8 cellular contexts compared by ENCODE assay signal in the genomic region with DNA sequence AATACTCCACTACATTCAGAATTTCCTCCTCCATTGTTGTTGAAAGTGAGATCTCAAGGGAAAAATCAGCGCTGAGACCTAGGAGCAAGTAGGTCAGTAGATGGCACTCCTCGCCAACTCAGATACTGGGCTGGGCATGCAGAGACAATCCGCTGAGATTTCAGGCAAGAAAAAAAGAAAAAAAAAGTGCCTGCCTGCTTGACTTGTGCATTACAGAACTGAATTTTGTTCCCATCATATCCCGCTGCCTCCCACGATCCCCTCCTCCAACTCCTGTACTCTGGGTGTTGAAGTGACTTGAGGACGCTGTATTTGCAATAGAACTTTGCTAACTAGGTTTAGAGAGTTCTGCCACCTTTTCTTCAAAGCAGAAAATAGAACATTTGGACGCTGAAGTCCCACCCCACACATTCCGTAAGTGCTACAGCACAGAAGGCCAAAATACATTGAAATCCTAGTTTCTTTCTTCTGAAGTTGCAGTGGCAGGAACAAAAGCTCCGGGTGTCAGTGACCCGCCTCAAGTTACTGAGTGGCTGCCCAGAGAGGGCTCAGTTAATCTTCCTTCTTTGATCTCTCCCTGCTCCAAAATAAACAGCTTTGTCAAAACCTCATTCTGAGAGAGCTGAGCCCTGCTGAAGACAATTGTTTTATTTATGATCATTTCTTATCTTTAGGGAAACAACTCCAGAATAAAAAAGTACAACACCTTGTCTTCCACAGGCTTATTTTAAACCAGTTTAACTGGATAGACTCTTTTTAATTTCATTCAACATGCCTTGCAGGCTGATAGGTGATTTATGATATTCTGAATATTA.
DNase-seq lines count a peak whose midpoint lies in the region; ATAC-seq lines count a peak whose summit lies in the region.

No MANE protein-coding gene starts in this region.

- ATAC-seq in GM18519 (IDR thresholded peaks at IDR 0.05; ENCODE audit: low FRiP score, unreplicated experiment): peak; percentile 39
- peak; percentile 91 for ATAC-seq in left ventricle myocardium superior
- no peak for ATAC-seq in GM19023 (IDR thresholded peaks at IDR 0.05; ENCODE audit: unreplicated experiment)

- H3K36me3 ChIP-seq in rectal smooth muscle tissue (ENCODE audit: control insufficient read depth, insufficient read depth, low read length): peaks cover 2% of the 10 kb centered on the region

- no peaks in the 10 kb centered on the region for H3K27me3 ChIP-seq in rectal smooth muscle tissue (ENCODE audit: control insufficient read depth, insufficient read depth, low read length)

- intact Hi-C loops in left ventricle myocardium superior (cut with micrococcal nuclease): loop anchor here (2.0 to 10.0 kb wide), 2 partner anchors 268 to 584 kb away; a partner anchor contains a TSS

- H3K27ac ChIP-seq in rectal smooth muscle tissue (ENCODE audit: low read depth, low read length): peak overlapping the region; percentile 33

- DNase-seq in AG08395 (ENCODE audit: low spot score) (peak; percentile 82), HuH-7 (ENCODE audit: low spot score) (peak; percentile 49), RPMI8226 (peak; percentile 46), amniotic epithelial cell (ENCODE audit: low read depth) (peak; percentile 86), left ventricle myocardium superior (peak; percentile 50)

- peaks cover 13% of the 10 kb centered on the region for H3K4me1 ChIP-seq in rectal smooth muscle tissue (ENCODE audit: control insufficient read depth, insufficient read depth, low read length)

- H3K9ac ChIP-seq in rectal smooth muscle tissue (ENCODE audit: low read length): no peak overlapping the region

- H3K4me3 ChIP-seq in rectal smooth muscle tissue (ENCODE audit: low read length): peak overlapping the region; percentile 16
